8 cellular contexts compared by ENCODE assay signal in the genomic region with DNA sequence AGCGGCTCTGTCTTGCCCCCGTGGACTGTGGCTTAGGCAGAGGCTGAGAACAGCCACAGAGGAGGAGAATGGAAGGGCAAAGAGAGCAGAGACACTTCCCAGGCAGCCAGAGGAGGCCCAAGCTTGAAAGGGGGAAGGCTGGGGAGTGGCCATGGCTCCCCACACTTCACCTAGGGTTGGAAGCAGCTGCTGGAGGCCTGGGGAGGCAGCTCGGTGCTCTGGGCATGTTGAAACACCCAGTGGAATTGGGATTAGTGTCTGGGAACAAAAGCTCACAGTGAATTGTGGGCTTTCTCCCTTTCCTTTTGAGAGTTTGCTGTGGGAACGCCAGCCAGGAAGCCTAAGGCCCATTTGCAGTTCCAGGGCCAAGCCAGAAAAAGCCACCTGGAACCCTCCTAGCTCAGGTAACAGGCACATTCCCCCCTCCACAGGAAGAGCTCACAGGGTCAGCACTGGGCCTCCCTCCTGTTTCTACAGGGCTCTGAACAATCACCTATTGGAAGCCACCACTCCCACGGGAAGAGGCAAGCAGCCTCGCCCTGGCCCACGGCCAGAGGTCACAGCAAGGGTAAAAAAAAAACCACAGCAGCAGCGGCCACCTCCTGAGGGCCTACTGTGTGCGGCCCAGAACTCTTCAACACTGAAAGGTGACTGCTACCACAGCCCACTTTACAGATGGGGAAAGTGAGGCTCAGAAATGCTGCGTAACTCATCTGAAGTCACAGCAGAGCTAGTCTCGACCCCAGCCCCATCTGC. TPM values are rescaled to one million over a fixed set of nuclear protein-coding genes. Genes with fewer than 3 reads are reported as not detected.
DNase-seq lines count a peak whose midpoint lies in the region; ATAC-seq and TF ChIP-seq lines count a peak whose summit lies in the region.

No MANE protein-coding gene starts in this region.

- H3K9me3 Mint-ChIP-seq in WTC11: peaks cover 4% of the 10 kb centered on the region; the same call in 1 of the 2 replicates

- CTCF ChIA-PET in WTC11 (lab: Charles Lee): interaction anchor here (0.6 to 3.6 kb wide), 9 partner anchors 8 to 157 kb away, joined by 3 to 43 read pairs (median 4); no protein-coding TSS in a partner anchor

- H3K27ac Mint-ChIP-seq in WTC11: peak overlapping the region; percentile 85

- intact Hi-C loops in right cardiac atrium (cut with DNase I) (no loop called here), stomach (cut with DNase I; ENCODE audit: low total_unique reads) (no loop called here)

- H3K4me3 Mint-ChIP-seq in WTC11: no peak overlapping the region

- H3K27ac ChIP-seq in right cardiac atrium (ENCODE audit: low read length): peak overlapping the region; percentile 14
- H3K27ac ChIP-seq in stomach: peak overlapping the region; percentile 12 to 99 (median 94)

- H3K4me3 ChIP-seq in right cardiac atrium (ENCODE audit: low read length) (no peak overlapping the region), stomach (no peak overlapping the region)

- WGBS in right cardiac atrium: 47% methylated on average over 11 of the region's 11 CpGs
- 32 to 45% (median 43%) methylated on average over 10 to 11 of the region's 11 CpGs for WGBS in stomach, 5 donors

- ATAC-seq in WTC11: 0 out of 2 replicates have a peak, but pooled peaks have one; percentile 14
- no peak for ATAC-seq in right cardiac atrium

- TF ChIP-seq EP300 in stomach (IDR thresholded peaks at IDR 0.05): no peak

- H3K27me3 Mint-ChIP-seq in WTC11 (ENCODE audit: low read depth): no peaks in the 10 kb centered on the region

- H3K4me1 ChIP-seq in right cardiac atrium (ENCODE audit: control insufficient read depth, insufficient read depth, low read length) (peaks cover 21% of the 10 kb centered on the region), stomach (peaks cover 55 to 90% (median 71%) of the 10 kb centered on the region in 4 donors)

- peaks cover 0 to 7% (median 0%) of the 10 kb centered on the region in 4 donors for H3K36me3 ChIP-seq in stomach

- peaks cover 55% of the 10 kb centered on the region for H3K4me1 Mint-ChIP-seq in WTC11

- H3K9me3 ChIP-seq in right cardiac atrium (ENCODE audit: control insufficient read depth, low read length) (no peaks in the 10 kb centered on the region), stomach (no peaks in the 10 kb centered on the region)

- H3K27me3 ChIP-seq in right cardiac atrium (ENCODE audit: control insufficient read depth, insufficient read depth): no peaks in the 10 kb centered on the region
- H3K27me3 ChIP-seq in stomach: no peaks in the 10 kb centered on the region

- POLR2A ChIA-PET in WTC11 (lab: Charles Lee): interaction anchor here (1.3 kb wide), 1 partner anchor 17 kb away, joined by 6 read pairs; no protein-coding TSS in a partner anchor

- no peak for TF ChIP-seq POLR2A in stomach (IDR thresholded peaks at IDR 0.05)

- no peaks in the 10 kb centered on the region for H3K36me3 Mint-ChIP-seq in WTC11

- TF ChIP-seq CTCF in WTC11 (IDR thresholded peaks at IDR 0.05): no peak
- no peak for TF ChIP-seq CTCF in stomach (IDR thresholded peaks at IDR 0.05)

- DNase-seq in NCI-H2171 treated with DMSO at 0.1 percent for 48 hours (lab: John Stamatoyannopoulos, UW) (peak; percentile 57), NCI-H2171 (lab: John Stamatoyannopoulos, UW) (no peak), WTC11 (ENCODE audit: low spot score) (no peak), right cardiac atrium (peak in 2 of 3 donors; percentile 10 to 58), stomach (no peak), NCI-H748 treated with DMSO at 0.1 percent for 48 hours (lab: John Stamatoyannopoulos, UW) (no peak)
- no peak for DNase-seq in stimulated activated CD4-positive, alpha-beta T cell treated with anti-CD3 and anti-CD28 coated beads, Interleukin-2, amount 100 ng/mL, for 24 hours
- DNase-seq in effector CD8-positive, alpha-beta T cell (lab: John Stamatoyannopoulos, UW): no peak

TF ChIP-seq in WTC11, 78 proteins besides CTCF, POLR2A, EP300 and RAD21:
- TF ChIP-seq ZNF396 (CRISPR knock-in tag; IDR thresholded peaks at IDR 0.05; ENCODE audit: borderline replicate concordance) (no peak), GTF2I (CRISPR knock-in tag; conservative IDR thresholded peaks at IDR 0.05) (no peak), ATF1 (CRISPR knock-in tag; IDR thresholded peaks at IDR 0.05) (no peak), RELA (CRISPR knock-in tag; IDR thresholded peaks at IDR 0.05; ENCODE audit: borderline replicate concordance) (no peak)
- TF ChIP-seq, protein P1, sequence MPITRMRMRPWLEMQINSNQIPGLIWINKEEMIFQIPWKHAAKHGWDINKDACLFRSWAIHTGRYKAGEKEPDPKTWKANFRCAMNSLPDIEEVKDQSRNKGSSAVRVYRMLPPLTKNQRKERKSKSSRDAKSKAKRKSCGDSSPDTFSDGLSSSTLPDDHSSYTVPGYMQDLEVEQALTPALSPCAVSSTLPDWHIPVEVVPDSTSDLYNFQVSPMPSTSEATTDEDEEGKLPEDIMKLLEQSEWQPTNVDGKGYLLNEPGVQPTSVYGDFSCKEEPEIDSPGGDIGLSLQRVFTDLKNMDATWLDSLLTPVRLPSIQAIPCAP (CRISPR knock-in tag; IDR thresholded peaks at IDR 0.05): no peak
- TF ChIP-seq, protein P2, sequence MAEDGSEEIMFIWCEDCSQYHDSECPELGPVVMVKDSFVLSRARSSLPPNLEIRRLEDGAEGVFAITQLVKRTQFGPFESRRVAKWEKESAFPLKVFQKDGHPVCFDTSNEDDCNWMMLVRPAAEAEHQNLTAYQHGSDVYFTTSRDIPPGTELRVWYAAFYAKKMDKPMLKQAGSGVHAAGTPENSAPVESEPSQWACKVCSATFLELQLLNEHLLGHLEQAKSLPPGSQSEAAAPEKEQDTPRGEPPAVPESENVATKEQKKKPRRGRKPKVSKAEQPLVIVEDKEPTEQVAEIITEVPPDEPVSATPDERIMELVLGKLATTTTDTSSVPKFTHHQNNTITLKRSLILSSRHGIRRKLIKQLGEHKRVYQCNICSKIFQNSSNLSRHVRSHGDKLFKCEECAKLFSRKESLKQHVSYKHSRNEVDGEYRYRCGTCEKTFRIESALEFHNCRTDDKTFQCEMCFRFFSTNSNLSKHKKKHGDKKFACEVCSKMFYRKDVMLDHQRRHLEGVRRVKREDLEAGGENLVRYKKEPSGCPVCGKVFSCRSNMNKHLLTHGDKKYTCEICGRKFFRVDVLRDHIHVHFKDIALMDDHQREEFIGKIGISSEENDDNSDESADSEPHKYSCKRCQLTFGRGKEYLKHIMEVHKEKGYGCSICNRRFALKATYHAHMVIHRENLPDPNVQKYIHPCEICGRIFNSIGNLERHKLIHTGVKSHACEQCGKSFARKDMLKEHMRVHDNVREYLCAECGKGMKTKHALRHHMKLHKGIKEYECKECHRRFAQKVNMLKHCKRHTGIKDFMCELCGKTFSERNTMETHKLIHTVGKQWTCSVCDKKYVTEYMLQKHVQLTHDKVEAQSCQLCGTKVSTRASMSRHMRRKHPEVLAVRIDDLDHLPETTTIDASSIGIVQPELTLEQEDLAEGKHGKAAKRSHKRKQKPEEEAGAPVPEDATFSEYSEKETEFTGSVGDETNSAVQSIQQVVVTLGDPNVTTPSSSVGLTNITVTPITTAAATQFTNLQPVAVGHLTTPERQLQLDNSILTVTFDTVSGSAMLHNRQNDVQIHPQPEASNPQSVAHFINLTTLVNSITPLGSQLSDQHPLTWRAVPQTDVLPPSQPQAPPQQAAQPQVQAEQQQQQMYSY (CRISPR knock-in tag; IDR thresholded peaks at IDR 0.05): no peak
TF ChIP-seq in WTC11: peak in this region for 0.

RNA-seq across cellular contexts. Expression of gene EEIG1, which starts 20.2 kb away (rescaled TPM):
- total RNA-seq in WTC11 (2021): 42.2 to 66.4 TPM (median 51.3 TPM) in 3 replicates
- total RNA-seq in right cardiac atrium: 10 to 100 TPM; 23.1 to 35.1 (median 31.6) TPM
- 12.7 TPM for polyA plus RNA-seq in right cardiac atrium
- total RNA-seq in stomach: 100 to 1,000 TPM in 2 of 5 donors, 10 to 100 TPM in 3; 26.3 to 406 (median 83.4) TPM
- 100 to 1,000 TPM in 1 of 3 donors, 10 to 100 TPM in 2; 24.4 to 118 (median 38.5) TPM for polyA plus RNA-seq in stomach

RNA-seq across cellular contexts. Expression of gene DPM2, which starts 22.9 kb away (rescaled TPM):
- 53.3 to 58.2 TPM (median 56.1 TPM) in 3 replicates for total RNA-seq in WTC11 (2021)
- 10 to 100 TPM; 13.6 to 20.0 (median 16.0) TPM for total RNA-seq in right cardiac atrium
- polyA plus RNA-seq in right cardiac atrium: 16.4 TPM
- 10 to 100 TPM in 4 of 5 donors, 1 to 10 TPM in 1; 1.7 to 98.2 (median 55.4) TPM for total RNA-seq in stomach
- 10 to 100 TPM; 27.0 to 38.0 (median 32.5) TPM for polyA plus RNA-seq in stomach

RNA-seq across cellular contexts. Expression of gene PIP5KL1, which starts 30.0 kb away (rescaled TPM):
- total RNA-seq in WTC11 (2021) (15.8 to 20.2 TPM (median 16.8 TPM) in 3 replicates), right cardiac atrium (1 to 10 TPM in 1 of 4 donors, under 1 TPM in 1, not detected in 2; 0.29 to 1.3 TPM), stomach (10 to 100 TPM in 3 of 5 donors, under 1 TPM in 1, not detected in 1; 0.55 to 98.0 (median 19.1) TPM)
- polyA plus RNA-seq in right cardiac atrium (0.29 TPM), stomach (1 to 10 TPM in 2 of 3 donors, under 1 TPM in 1; 0.50 to 3.3 (median 2.3) TPM)

RNA-seq across cellular contexts. Expression of gene ST6GALNAC4, which starts 43.7 kb away (rescaled TPM):
- total RNA-seq in WTC11 (2021) (25.1 to 25.7 TPM (median 25.4 TPM) in 3 replicates), right cardiac atrium (10 to 100 TPM; 26.3 to 36.7 (median 32.3) TPM), stomach (10 to 100 TPM in 3 of 5 donors, 1 to 10 TPM in 2; 3.7 to 33.6 (median 14.5) TPM)
- polyA plus RNA-seq in right cardiac atrium (24.3 TPM), stomach (10 to 100 TPM; 10.5 to 14.2 (median 11.8) TPM)

Comparison
In these comparisons a context has a peak if more than half of its experiments do, and no peak if none do; other contexts are left out.
1. DNase-seq: peak in NCI-H2171 treated with DMSO at 0.1 percent for 48 hours (single experiment) and right cardiac atrium (2 of 3); none in NCI-H2171 (single experiment), WTC11 (single experiment), stomach (single experiment), stimulated activated CD4-positive, alpha-beta T cell treated with anti-CD3 and anti-CD28 coated beads, Interleukin-2, amount 100 ng/mL, for 24 hours (0 of 2), effector CD8-positive, alpha-beta T cell (single experiment) and NCI-H748 treated with DMSO at 0.1 percent for 48 hours (single experiment).